13 cellular contexts compared by ENCODE assay signal in genomic region chr11:70324354-70325115, GRCh38. TPM values are rescaled to one million over a fixed set of nuclear protein-coding genes. Genes with fewer than 3 reads are reported as not detected.
DNase-seq lines count a peak whose midpoint lies in the region; ATAC-seq and TF ChIP-seq lines count a peak whose summit lies in the region.
"Had no signal": no experiment of that assay in that cellular context is flagged by ENCODE, and none has a peak within 500 bp of the region (broad histone marks: within the 10 kb centered on the region; RNA-seq: fewer than 3 reads in every experiment).

No MANE protein-coding gene starts in this region.

- intact Hi-C loops in natural killer cell (cut with micrococcal nuclease), result no loop called here
- intact Hi-C loops in upper lobe of right lung (cut with DNase I), result no loop called here

- no peak for TF ChIP-seq CTCF in natural killer cell (IDR thresholded peaks at IDR 0.05)
- TF ChIP-seq CTCF in upper lobe of right lung (IDR thresholded peaks at IDR 0.05), result no peak

- no peaks in the 10 kb centered on the region for H3K9me3 Mint-ChIP-seq in natural killer cell treated with Interleukin-12 subunit alpha and Interleukin-12 subunit beta and Interleukin-15 and Interleukin-18, amount 100 ng/mL, for 72 hours
- H3K9me3 Mint-ChIP-seq in natural killer cell, result no peaks in the 10 kb centered on the region
- H3K9me3 Mint-ChIP-seq: activated B cell treated with CpG ODN at 0.5 μM for 24 hours had no signal

- no peaks in the 10 kb centered on the region for H3K27me3 ChIP-seq in upper lobe of right lung
- H3K27me3 ChIP-seq: foreskin keratinocyte had no signal

- H3K4me3 Mint-ChIP-seq in natural killer cell treated with Interleukin-12 subunit alpha and Interleukin-12 subunit beta and Interleukin-15 and Interleukin-18, amount 100 ng/mL, for 72 hours, result peak overlapping the region; percentile 32
- no peak overlapping the region for H3K4me3 Mint-ChIP-seq in natural killer cell
- H3K4me3 Mint-ChIP-seq: activated B cell treated with CpG ODN at 0.5 μM for 24 hours, B cell had no signal

- no peaks in the 10 kb centered on the region for H3K27me3 Mint-ChIP-seq in natural killer cell treated with Interleukin-12 subunit alpha and Interleukin-12 subunit beta and Interleukin-15 and Interleukin-18, amount 100 ng/mL, for 72 hours
- no peaks in the 10 kb centered on the region for H3K27me3 Mint-ChIP-seq in natural killer cell (ENCODE audit: low read depth in 2 of 2)
- H3K27me3 Mint-ChIP-seq: activated B cell treated with CpG ODN at 0.5 μM for 24 hours, B cell had no signal

- H3K4me3 ChIP-seq in upper lobe of right lung, result no peak overlapping the region

- H3K9me3 ChIP-seq in upper lobe of right lung, result no peaks in the 10 kb centered on the region

- H3K27ac Mint-ChIP-seq in natural killer cell treated with Interleukin-12 subunit alpha and Interleukin-12 subunit beta and Interleukin-15 and Interleukin-18, amount 100 ng/mL, for 72 hours, result no peak overlapping the region
- H3K27ac Mint-ChIP-seq in natural killer cell, result no peak overlapping the region
- H3K27ac Mint-ChIP-seq: activated B cell treated with CpG ODN at 0.5 μM for 24 hours, B cell had no signal

- peaks cover 25 to 38% of the 10 kb centered on the region in 2 donors for H3K4me1 Mint-ChIP-seq in natural killer cell treated with Interleukin-12 subunit alpha and Interleukin-12 subunit beta and Interleukin-15 and Interleukin-18, amount 100 ng/mL, for 72 hours (ENCODE audit: low read depth in 2 of 2)
- H3K4me1 Mint-ChIP-seq in natural killer cell, result peaks cover 0 to 5% of the 10 kb centered on the region in 2 donors
- H3K4me1 Mint-ChIP-seq: B cell had no signal

- peak in 1 of 2 donors; percentile 85 for ATAC-seq in natural killer cell treated with Interleukin-12 subunit alpha and Interleukin-12 subunit beta and Interleukin-15 and Interleukin-18, amount 100 ng/mL, for 72 hours
- no peak for ATAC-seq in natural killer cell
- peak; percentile 65 for ATAC-seq in HG03139 (IDR thresholded peaks at IDR 0.05; ENCODE audit: unreplicated experiment)
- peak; percentile 48 for ATAC-seq in upper lobe of right lung
- ATAC-seq in GM19463 (IDR thresholded peaks at IDR 0.05; ENCODE audit: unreplicated experiment), result no peak
- ATAC-seq: foreskin keratinocyte had no signal

- H3K4me1 ChIP-seq in upper lobe of right lung, result peaks cover 36% of the 10 kb centered on the region
- H3K4me1 ChIP-seq: foreskin keratinocyte had no signal

- peak overlapping the region; percentile 82 for H3K27ac ChIP-seq in upper lobe of right lung
- H3K27ac ChIP-seq: foreskin keratinocyte had no signal

- DNase-seq in natural killer cell treated with Interleukin-12 subunit alpha and Interleukin-12 subunit beta and Interleukin-15 and Interleukin-18, amount 100 ng/mL, for 72 hours (ENCODE audit: low spot score), result no peak
- DNase-seq in natural killer cell (no peak), kidney tubule cell (ENCODE audit: low spot score) (peak; percentile 73), upper lobe of right lung (no peak), NCI-H2029 (lab: John Stamatoyannopoulos, UW) (no peak)
- no peak for DNase-seq in NK-92 treated with Interleukin-12 subunit alpha and Interleukin-12 subunit beta, amount 100 ng/mL, for 24 hours (lab: John Stamatoyannopoulos, UW)
- DNase-seq: activated B cell treated with CpG ODN at 0.5 μM for 24 hours; amygdala; stimulated activated CD4-positive, alpha-beta T cell treated with anti-CD3 and anti-CD28 coated beads, Interleukin-4, amount 100 ng/mL, for 24 hours had no signal

- H3K36me3 ChIP-seq in upper lobe of right lung, result peaks cover 43% of the 10 kb centered on the region

- peaks cover 25% of the 10 kb centered on the region for H3K36me3 Mint-ChIP-seq in natural killer cell treated with Interleukin-12 subunit alpha and Interleukin-12 subunit beta and Interleukin-15 and Interleukin-18, amount 100 ng/mL, for 72 hours
- H3K36me3 Mint-ChIP-seq in natural killer cell, result peaks cover 27% of the 10 kb centered on the region

RNA-seq across cellular contexts. Expression of gene PPFIA1, which starts 54.0 kb away (rescaled TPM):
- total RNA-seq in natural killer cell treated with Interleukin-12 subunit alpha and Interleukin-12 subunit beta and Interleukin-15 and Interleukin-18, amount 100 ng/mL, for 72 hours, result 10 to 100 TPM; 43.4 to 60.0 TPM
- 10 to 100 TPM; 42.1 to 75.4 (median 51.7) TPM for total RNA-seq in natural killer cell
- 73.3 TPM for total RNA-seq in upper lobe of right lung

Comparison
In these comparisons a context has a peak if more than half of its experiments do, and no peak if none do; other contexts are left out.
1. ATAC-seq: peak in HG03139 (single experiment) and upper lobe of right lung (single experiment); none in natural killer cell (0 of 3) and GM19463 (single experiment).